In the genomic region with DNA sequence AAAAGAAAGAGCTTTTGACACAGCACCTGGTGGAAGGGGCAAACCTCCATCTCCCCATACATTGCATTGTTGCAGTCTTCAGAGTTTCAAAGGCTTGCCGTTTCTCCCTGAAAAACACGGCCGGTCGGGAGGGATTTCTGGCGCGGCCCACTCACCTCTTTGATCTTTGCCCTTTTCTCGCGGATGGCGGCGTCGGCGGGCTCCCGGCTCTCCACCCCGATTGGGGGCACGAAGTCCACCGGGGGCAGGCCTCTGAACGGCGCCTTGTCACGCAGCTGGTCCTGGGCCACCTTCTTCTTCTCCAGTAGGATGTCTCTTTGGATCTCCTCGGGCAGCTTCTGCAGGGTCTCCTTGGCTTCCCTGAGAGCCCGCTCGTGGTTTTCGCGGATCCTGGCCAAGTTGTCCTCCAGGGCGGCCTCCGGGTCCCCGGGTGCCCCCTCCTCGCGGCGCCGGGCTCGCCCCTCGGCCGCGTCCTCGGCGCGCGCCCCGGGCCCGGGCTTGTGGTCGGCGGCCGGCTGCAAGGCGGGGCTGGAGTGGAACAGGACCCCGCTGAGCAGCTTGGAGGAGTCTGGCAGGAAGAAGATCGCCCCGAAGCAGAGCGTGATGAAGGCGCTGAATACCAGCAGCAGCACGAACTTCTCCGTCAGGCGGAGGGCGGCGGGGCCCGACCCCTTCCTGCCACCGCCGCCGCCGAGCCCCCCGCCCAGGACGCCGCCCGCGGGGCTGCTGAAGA, we compare ENCODE assay signal across 8 cellular contexts. TPM values are rescaled to one million over a fixed set of nuclear protein-coding genes. Genes with fewer than 3 reads are reported as not detected.
DNase-seq lines count a peak whose midpoint lies in the region; ATAC-seq and TF ChIP-seq lines count a peak whose summit lies in the region.

No MANE protein-coding gene starts in this region.

- POLR2A ChIA-PET in activated B cell treated with CpG ODN at 0.5 μM for 24 hours (lab: Charles Lee): interaction anchor here (1.0 to 5.2 kb wide), 4 partner anchors 11 to 176 kb away, joined by 3 to 30 read pairs (median 5); no protein-coding TSS in a partner anchor

- H3K36me3 Mint-ChIP-seq in activated B cell treated with CpG ODN at 0.5 μM for 24 hours (ENCODE audit: low read depth) (peaks cover 4% of the 10 kb centered on the region), memory B cell (no peaks in the 10 kb centered on the region)

- CTCF ChIA-PET in activated B cell treated with CpG ODN at 0.5 μM for 24 hours (lab: Charles Lee): interaction anchor here (0.8 kb wide), 1 partner anchor 14 kb away, joined by 3 read pairs; no protein-coding TSS in a partner anchor

- H3K27me3 ChIP-seq in colonic mucosa: no peaks in the 10 kb centered on the region

- H3K9me3 Mint-ChIP-seq in activated B cell treated with CpG ODN at 0.5 μM for 24 hours (no peaks in the 10 kb centered on the region), memory B cell (no peaks in the 10 kb centered on the region)

- peak overlapping the region; percentile 71 to 91 for H3K9ac ChIP-seq in colonic mucosa (ENCODE audit: low read depth in 2 of 2, low read length in 2 of 2)

- peak overlapping the region; percentile 86 for H3K4me3 Mint-ChIP-seq in activated B cell treated with CpG ODN at 0.5 μM for 24 hours
- H3K4me3 Mint-ChIP-seq in memory B cell: peak overlapping the region; percentile 88

- intact Hi-C loops in activated B cell treated with CpG ODN at 0.5 μM for 24 hours (cut with micrococcal nuclease): loop anchor here (1.0 to 10.0 kb wide), 11 partner anchors 9 to 1986 kb away; a partner anchor contains a TSS
- intact Hi-C loops in colonic mucosa (cut with DNase I): loop anchor here (5.0 kb wide), 1 partner anchor 201 kb away; no protein-coding TSS in a partner anchor

- H3K27ac Mint-ChIP-seq in activated B cell treated with CpG ODN at 0.5 μM for 24 hours: peak overlapping the region; percentile 71
- peak overlapping the region; percentile 88 for H3K27ac Mint-ChIP-seq in memory B cell

- peak in 2 of 3 experiments; percentile 64 to 68 for DNase-seq in NCI-H1417 (lab: John Stamatoyannopoulos, UW)
- no peak for DNase-seq in NCI-H1417 treated with DMSO at 0.1 percent for 48 hours (lab: John Stamatoyannopoulos, UW)
- DNase-seq in activated B cell treated with CpG ODN at 0.5 μM for 24 hours: peak; percentile 40
- peak; percentile 78 for DNase-seq in colonic mucosa
- DNase-seq in memory B cell (ENCODE audit: low spot score in 2 of 2): peak; percentile 9 to 37
- peak in 5 of 6 experiments; percentile 7 to 63 (median 38) for DNase-seq in stimulated activated naive CD4-positive, alpha-beta T cell (lab: John Stamatoyannopoulos, UW)
- DNase-seq in pons (ENCODE audit: low spot score): no peak

- ATAC-seq in HG03354 (IDR thresholded peaks at IDR 0.05; ENCODE audit: poor library complexity, severe bottlenecking, unreplicated experiment): peak; percentile 13
- no peak for ATAC-seq in activated B cell treated with CpG ODN at 0.5 μM for 24 hours (ENCODE audit: low read depth)
- ATAC-seq in memory B cell (ENCODE audit: low read depth): no peak

- TF ChIP-seq CTCF in activated B cell treated with CpG ODN at 0.5 μM for 24 hours (IDR thresholded peaks at IDR 0.05) (no peak), colonic mucosa (IDR thresholded peaks at IDR 0.05) (no peak)

- H3K9me3 ChIP-seq in colonic mucosa: no peaks in the 10 kb centered on the region

- H3K4me3 ChIP-seq in colonic mucosa: peak overlapping the region; percentile 91

- H3K36me3 ChIP-seq in colonic mucosa: no peaks in the 10 kb centered on the region

- no peaks in the 10 kb centered on the region for H3K27me3 Mint-ChIP-seq in activated B cell treated with CpG ODN at 0.5 μM for 24 hours
- H3K27me3 Mint-ChIP-seq in memory B cell: no peaks in the 10 kb centered on the region

- no peaks in the 10 kb centered on the region for H3K4me1 ChIP-seq in colonic mucosa

- H3K4me1 Mint-ChIP-seq in activated B cell treated with CpG ODN at 0.5 μM for 24 hours (peaks cover 57% of the 10 kb centered on the region), memory B cell (peaks cover 24% of the 10 kb centered on the region)

- H3K27ac ChIP-seq in colonic mucosa: peak overlapping the region; percentile 93

RNA-seq across cellular contexts. Expression of a gene that starts 1.1 kb away (rescaled TPM):
- total RNA-seq in activated B cell treated with CpG ODN at 0.5 μM for 24 hours: 17.7 and 18.1 TPM in 2 replicates
- total RNA-seq in colonic mucosa: 10 to 100 TPM; 43.5 to 77.1 TPM

Comparison
In these comparisons a context has a peak if more than half of its experiments do, and no peak if none do; other contexts are left out.
1. DNase-seq: peak in NCI-H1417 (2 of 3), activated B cell treated with CpG ODN at 0.5 μM for 24 hours (single experiment), colonic mucosa (single experiment), memory B cell (2 of 2) and stimulated activated naive CD4-positive, alpha-beta T cell (5 of 6); none in NCI-H1417 treated with DMSO at 0.1 percent for 48 hours (single experiment) and pons (single experiment).